ENCODE assay signal across 30 cellular contexts in the genomic region with DNA sequence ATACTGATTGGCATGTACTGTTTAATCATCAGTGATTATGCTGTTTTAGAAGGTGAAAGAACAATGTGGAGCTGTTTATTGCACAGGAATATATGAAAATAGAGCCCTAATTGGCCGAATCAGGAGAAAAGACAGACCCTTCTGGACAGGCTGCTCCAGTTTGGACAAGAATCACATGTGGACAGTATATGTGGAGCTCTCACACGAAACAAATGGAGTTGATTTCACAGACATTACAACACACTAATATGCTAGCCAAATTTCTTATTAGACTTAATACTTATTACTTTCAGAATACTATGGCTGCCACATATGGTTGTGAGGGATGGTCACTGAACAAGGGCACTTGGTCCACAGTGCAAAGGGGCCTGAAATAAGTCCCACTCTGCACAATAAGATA. TPM values are rescaled to one million over a fixed set of nuclear protein-coding genes. Genes with fewer than 3 reads are reported as not detected.
DNase-seq lines count a peak whose midpoint lies in the region; ATAC-seq and TF ChIP-seq lines count a peak whose summit lies in the region.
"Had no signal": no experiment of that assay in that cellular context is flagged by ENCODE, and none has a peak within 500 bp of the region (broad histone marks: within the 10 kb centered on the region; RNA-seq: fewer than 3 reads in every experiment).

No MANE protein-coding gene starts in this region.

- H2BK12ac ChIP-seq in mesenchymal stem cell (ENCODE audit: low read length in 2 of 2): no peak overlapping the region

- peaks cover 3% of the 10 kb centered on the region for H3K79me1 ChIP-seq in mesenchymal stem cell (replicated peaks; ENCODE audit: low read length, poor library complexity, severe bottlenecking)

- no peak overlapping the region for H4K91ac ChIP-seq in mesenchymal stem cell (ENCODE audit: low read length)

- H3K9me3 ChIP-seq in esophagus muscularis mucosa: no peaks in the 10 kb centered on the region
- H3K9me3 ChIP-seq in mesenchymal stem cell (ENCODE audit: control insufficient read depth, low read length): no peaks in the 10 kb centered on the region
- H3K9me3 ChIP-seq: SJSA1 had no signal

- H3K4me1 ChIP-seq in esophagus muscularis mucosa: peaks cover 4 to 13% (median 11%) of the 10 kb centered on the region in 4 donors
- H3K4me1 ChIP-seq in mesenchymal stem cell (ENCODE audit: control insufficient read depth, insufficient read depth, low read depth, low read length): peaks cover 6% of the 10 kb centered on the region

- peaks cover 0 to 19% (median 1%) of the 10 kb centered on the region in 4 donors for H3K27me3 ChIP-seq in esophagus muscularis mucosa
- no peaks in the 10 kb centered on the region for H3K27me3 ChIP-seq in mesenchymal stem cell (ENCODE audit: control insufficient read depth in 1 of 2, insufficient read depth in 1 of 2, low read length in 2 of 2)
- H3K27me3 ChIP-seq: SJSA1 had no signal

- no peak overlapping the region for H2BK120ac ChIP-seq in mesenchymal stem cell (ENCODE audit: low read depth, low read length)

- peak overlapping the region; percentile 38 for H3K4me3 ChIP-seq in AG04449 (ENCODE audit: low read depth, low read length)
- no peak overlapping the region for H3K4me3 ChIP-seq in esophagus muscularis mucosa
- peak overlapping the region in 1 of 2 experiments; percentile 62 for H3K4me3 ChIP-seq in mesenchymal stem cell (ENCODE audit: insufficient read depth in 1 of 2, low read depth in 1 of 2, low read length in 2 of 2)
- H3K4me3 ChIP-seq: SJSA1 had no signal

- no peak overlapping the region for H2AK5ac ChIP-seq in mesenchymal stem cell (ENCODE audit: low read length, severe bottlenecking)

- H3K27ac ChIP-seq in esophagus muscularis mucosa (replicated peaks in 1 of 4): no peak overlapping the region
- H3K27ac ChIP-seq in mesenchymal stem cell (ENCODE audit: low read length, poor library complexity, severe bottlenecking): no peak overlapping the region
- H3K27ac ChIP-seq: C4-2B, HL-60, KMS-11, SJSA1 had no signal

- intact Hi-C loops in esophagus muscularis mucosa (cut with DNase I): no loop called here
- intact Hi-C loops in activated T-helper 1 cell treated with anti-CD3 and anti-CD28 coated beads, Interleukin-12 subunit alpha, Interleukin-12 subunit beta, Interleukin-2, Interleukin-4 antibody, amounts not matched to agents 30 ng/mL and 10 ng/mL and 1 ng/mL, durations not matched to agents 14 hours and 24 hours and 36 hours (cut with micrococcal nuclease): no loop called here

- TF ChIP-seq CTCF in AG04449 (IDR thresholded peaks at IDR 0.05; ENCODE audit: insufficient read depth, low read length, missing control alignments) (no peak), HFFc6 (IDR thresholded peaks at IDR 0.05) (no peak), esophagus muscularis mucosa (IDR thresholded peaks at IDR 0.05) (no peak)

- no peaks in the 10 kb centered on the region for H3K36me3 Mint-ChIP-seq in HFFc6 (ENCODE audit: low read depth)
- no peaks in the 10 kb centered on the region for H3K36me3 Mint-ChIP-seq in stimulated activated effector memory CD8-positive, alpha-beta T cell treated with anti-CD3 and anti-CD28 coated beads, Interleukin-12 subunit alpha, Interleukin-12 subunit beta, amount 100 ng/mL, for 72 hours
- no peaks in the 10 kb centered on the region for H3K36me3 Mint-ChIP-seq in activated T-helper 1 cell treated with anti-CD3 and anti-CD28 coated beads, Interleukin-12 subunit alpha, Interleukin-12 subunit beta, Interleukin-2, Interleukin-4 antibody, amounts not matched to agents 30 ng/mL and 10 ng/mL and 1 ng/mL, durations not matched to agents 14 hours and 24 hours and 36 hours (ENCODE audit: low read depth)
- H3K36me3 Mint-ChIP-seq: CD8-positive, alpha-beta T cell; IgD-negative memory B cell had no signal

- DNase-seq in AG04449 (ENCODE audit: low read depth, low spot score): no peak
- DNase-seq in HFFc6: no peak
- DNase-seq in esophagus muscularis mucosa (ENCODE audit: extremely low spot score): peak; percentile 24
- DNase-seq in mesenchymal stem cell: no peak
- DNase-seq in stimulated activated effector memory CD8-positive, alpha-beta T cell treated with anti-CD3 and anti-CD28 coated beads, Interleukin-12 subunit alpha, Interleukin-12 subunit beta, amount 100 ng/mL, for 72 hours (ENCODE audit: low spot score in 2 of 2): no peak
- DNase-seq in activated T-helper 1 cell treated with anti-CD3 and anti-CD28 coated beads, Interleukin-12 subunit alpha, Interleukin-12 subunit beta, Interleukin-2, Interleukin-4 antibody, amounts not matched to agents 30 ng/mL and 10 ng/mL and 1 ng/mL, durations not matched to agents 14 hours and 24 hours and 36 hours (ENCODE audit: low spot score): no peak
- no peak for DNase-seq in SIG-M5 (lab: John Stamatoyannopoulos, UW)
- DNase-seq: 8988T; AML-193; CD8-positive, alpha-beta T cell; DMS 273 treated with DMSO at 0.1 percent for 48 hours; DMS79; GF-D8; H7; MM.1S; NCI-H2029; NCI-H446; NCI-H524 treated with DMSO at 0.1 percent for 48 hours; NCI-H82; NK-92 treated with Interleukin-12 subunit alpha and Interleukin-12 subunit beta, amount 100 ng/mL, for 24 hours; PC-3 had no signal

- H3K36me3 ChIP-seq in esophagus muscularis mucosa (no peaks in the 10 kb centered on the region), mesenchymal stem cell (ENCODE audit: control insufficient read depth in 1 of 2, insufficient read depth in 2 of 2, low read depth in 1 of 2, low read length in 2 of 2) (no peaks in the 10 kb centered on the region)
- H3K36me3 ChIP-seq: SJSA1 had no signal

- CTCF ChIA-PET in AG04449 (lab: Yijun Ruan, JAX): interaction anchor here (1.1 to 1.4 kb wide), 3 partner anchors 12 to 409 kb away, joined by 3 to 4 read pairs (median 3); no protein-coding TSS in a partner anchor

- H3K4me2 ChIP-seq in mesenchymal stem cell (ENCODE audit: low read length, poor library complexity, severe bottlenecking): no peak overlapping the region
- H3K4me2 ChIP-seq: KMS-11 had no signal

- H3K9me3 Mint-ChIP-seq in HFFc6: no peaks in the 10 kb centered on the region
- H3K9me3 Mint-ChIP-seq in stimulated activated effector memory CD8-positive, alpha-beta T cell treated with anti-CD3 and anti-CD28 coated beads, Interleukin-12 subunit alpha, Interleukin-12 subunit beta, amount 100 ng/mL, for 72 hours: peaks cover 3% of the 10 kb centered on the region
- peaks cover 4% of the 10 kb centered on the region for H3K9me3 Mint-ChIP-seq in activated T-helper 1 cell treated with anti-CD3 and anti-CD28 coated beads, Interleukin-12 subunit alpha, Interleukin-12 subunit beta, Interleukin-2, Interleukin-4 antibody, amounts not matched to agents 30 ng/mL and 10 ng/mL and 1 ng/mL, durations not matched to agents 14 hours and 24 hours and 36 hours
- H3K9me3 Mint-ChIP-seq: CD8-positive, alpha-beta T cell had no signal

- WGBS in esophagus muscularis mucosa: 87% methylated on average over 2 of the region's 2 CpGs
- WGBS in mesenchymal stem cell: 83% methylated on average over 1 of the region's 2 CpGs

- H3K23ac ChIP-seq in mesenchymal stem cell (ENCODE audit: low read length in 2 of 2): no peak overlapping the region

- no peak for TF ChIP-seq POLR2A in esophagus muscularis mucosa (IDR thresholded peaks at IDR 0.05; ENCODE audit: low read depth)

- no peak for ATAC-seq in HG03432 (IDR thresholded peaks at IDR 0.05; ENCODE audit: unreplicated experiment)
- no peak for ATAC-seq in stimulated activated effector memory CD8-positive, alpha-beta T cell treated with anti-CD3 and anti-CD28 coated beads, Interleukin-12 subunit alpha, Interleukin-12 subunit beta, amount 100 ng/mL, for 72 hours
- ATAC-seq: CD8-positive, alpha-beta T cell; PC-3; Right ventricle myocardium inferior had no signal

- peaks cover 1% of the 10 kb centered on the region for H3K27me3 Mint-ChIP-seq in HFFc6 (ENCODE audit: insufficient read depth)
- peaks cover 26% of the 10 kb centered on the region for H3K27me3 Mint-ChIP-seq in activated T-helper 1 cell treated with anti-CD3 and anti-CD28 coated beads, Interleukin-12 subunit alpha, Interleukin-12 subunit beta, Interleukin-2, Interleukin-4 antibody, amounts not matched to agents 30 ng/mL and 10 ng/mL and 1 ng/mL, durations not matched to agents 14 hours and 24 hours and 36 hours (ENCODE audit: insufficient read depth)

- no peak for TF ChIP-seq EP300 in esophagus muscularis mucosa (IDR thresholded peaks at IDR 0.05)

- H3K27ac Mint-ChIP-seq in HFFc6: peak overlapping the region; percentile 72
- H3K27ac Mint-ChIP-seq in stimulated activated effector memory CD8-positive, alpha-beta T cell treated with anti-CD3 and anti-CD28 coated beads, Interleukin-12 subunit alpha, Interleukin-12 subunit beta, amount 100 ng/mL, for 72 hours: no peak overlapping the region
- no peak overlapping the region for H3K27ac Mint-ChIP-seq in activated T-helper 1 cell treated with anti-CD3 and anti-CD28 coated beads, Interleukin-12 subunit alpha, Interleukin-12 subunit beta, Interleukin-2, Interleukin-4 antibody, amounts not matched to agents 30 ng/mL and 10 ng/mL and 1 ng/mL, durations not matched to agents 14 hours and 24 hours and 36 hours
- H3K27ac Mint-ChIP-seq: CD8-positive, alpha-beta T cell; IgD-negative memory B cell had no signal

- no peak overlapping the region for H3K4ac ChIP-seq in mesenchymal stem cell (ENCODE audit: low read depth in 1 of 2, low read length in 2 of 2)

- H3K18ac ChIP-seq in mesenchymal stem cell (ENCODE audit: low read depth in 1 of 2, low read length in 2 of 2): no peak overlapping the region

- H2BK15ac ChIP-seq in mesenchymal stem cell (ENCODE audit: low read depth, poor library complexity, severe bottlenecking): no peak overlapping the region

- H3K4me1 Mint-ChIP-seq in HFFc6 (ENCODE audit: low read depth): peaks cover 98% of the 10 kb centered on the region
- peaks cover under 1% of the 10 kb centered on the region for H3K4me1 Mint-ChIP-seq in stimulated activated effector memory CD8-positive, alpha-beta T cell treated with anti-CD3 and anti-CD28 coated beads, Interleukin-12 subunit alpha, Interleukin-12 subunit beta, amount 100 ng/mL, for 72 hours
- no peaks in the 10 kb centered on the region for H3K4me1 Mint-ChIP-seq in activated T-helper 1 cell treated with anti-CD3 and anti-CD28 coated beads, Interleukin-12 subunit alpha, Interleukin-12 subunit beta, Interleukin-2, Interleukin-4 antibody, amounts not matched to agents 30 ng/mL and 10 ng/mL and 1 ng/mL, durations not matched to agents 14 hours and 24 hours and 36 hours (ENCODE audit: low read depth)

- peak overlapping the region; percentile 82 for H3K4me3 Mint-ChIP-seq in HFFc6
- no peak overlapping the region for H3K4me3 Mint-ChIP-seq in stimulated activated effector memory CD8-positive, alpha-beta T cell treated with anti-CD3 and anti-CD28 coated beads, Interleukin-12 subunit alpha, Interleukin-12 subunit beta, amount 100 ng/mL, for 72 hours
- H3K4me3 Mint-ChIP-seq in activated T-helper 1 cell treated with anti-CD3 and anti-CD28 coated beads, Interleukin-12 subunit alpha, Interleukin-12 subunit beta, Interleukin-2, Interleukin-4 antibody, amounts not matched to agents 30 ng/mL and 10 ng/mL and 1 ng/mL, durations not matched to agents 14 hours and 24 hours and 36 hours: no peak overlapping the region
- H3K4me3 Mint-ChIP-seq: CD8-positive, alpha-beta T cell; IgD-negative memory B cell had no signal

- POLR2A ChIA-PET in AG04449 (lab: Yijun Ruan, JAX): interaction anchor here (1.0 kb wide), 1 partner anchor 16 kb away, joined by 3 read pairs; a partner anchor contains a TSS

- H3K14ac ChIP-seq in mesenchymal stem cell (ENCODE audit: low read length in 2 of 2): no peak overlapping the region

- no peak overlapping the region for H2AFZ ChIP-seq in mesenchymal stem cell (ENCODE audit: low read depth, low read length)

- H3K9ac ChIP-seq in mesenchymal stem cell (ENCODE audit: low read length): peak overlapping the region; percentile 71
- H3K9ac ChIP-seq: KMS-11 had no signal

- H2BK5ac ChIP-seq in mesenchymal stem cell (ENCODE audit: low read depth, low read length, poor library complexity, severe bottlenecking): no peak overlapping the region

- no peak overlapping the region for H4K8ac ChIP-seq in mesenchymal stem cell (ENCODE audit: low read length)

RNA-seq across cellular contexts. Expression of a gene that starts 15.5 kb away (rescaled TPM):
- total RNA-seq in HFFc6 (2021; fragmentation: NEBNext Ultra II Directional; extraction: Animal tissue kit (Norgen Biotek cat#: 25700)): 10 to 100 TPM; 37.7 to 47.8 (median 46.9) TPM
- total RNA-seq in esophagus muscularis mucosa: 10 to 100 TPM; 15.6 to 18.3 (median 16.1) TPM
- 18.3 TPM for polyA plus RNA-seq in mesenchymal stem cell (2013, experiment 1 of 2)
- 18.4 TPM for polyA plus RNA-seq in mesenchymal stem cell (2013, experiment 2 of 2)
- 5.6 and 8.1 TPM in 2 replicates for total RNA-seq in activated T-helper 1 cell treated with anti-CD3 and anti-CD28 coated beads, Interleukin-12 subunit alpha, Interleukin-12 subunit beta, Interleukin-2, Interleukin-4 antibody, amounts not matched to agents 30 ng/mL and 10 ng/mL and 1 ng/mL, durations not matched to agents 14 hours and 24 hours and 36 hours
- total RNA-seq: CD8-positive, alpha-beta T cell had no signal
- polyA plus RNA-seq: IgD-negative memory B cell had no signal

RNA-seq across cellular contexts. Expression of a gene that starts 43.3 kb away (rescaled TPM):
- not detected for total RNA-seq in HFFc6 (2021; fragmentation: NEBNext Ultra II Directional; extraction: Animal tissue kit (Norgen Biotek cat#: 25700))
- not detected for total RNA-seq in esophagus muscularis mucosa
- not detected for polyA plus RNA-seq in mesenchymal stem cell (2013, experiment 1 of 2)
- not detected for polyA plus RNA-seq in mesenchymal stem cell (2013, experiment 2 of 2)
- not detected in 2 replicates for total RNA-seq in activated T-helper 1 cell treated with anti-CD3 and anti-CD28 coated beads, Interleukin-12 subunit alpha, Interleukin-12 subunit beta, Interleukin-2, Interleukin-4 antibody, amounts not matched to agents 30 ng/mL and 10 ng/mL and 1 ng/mL, durations not matched to agents 14 hours and 24 hours and 36 hours
- total RNA-seq: CD8-positive, alpha-beta T cell; H7; PC-3; Right ventricle myocardium inferior; RPMI7951; SJSA1 had no signal
- polyA plus RNA-seq: AG04450, IgD-negative memory B cell had no signal
